Comparison of ENCODE assay signal across 1 cellular context in the genomic region with DNA sequence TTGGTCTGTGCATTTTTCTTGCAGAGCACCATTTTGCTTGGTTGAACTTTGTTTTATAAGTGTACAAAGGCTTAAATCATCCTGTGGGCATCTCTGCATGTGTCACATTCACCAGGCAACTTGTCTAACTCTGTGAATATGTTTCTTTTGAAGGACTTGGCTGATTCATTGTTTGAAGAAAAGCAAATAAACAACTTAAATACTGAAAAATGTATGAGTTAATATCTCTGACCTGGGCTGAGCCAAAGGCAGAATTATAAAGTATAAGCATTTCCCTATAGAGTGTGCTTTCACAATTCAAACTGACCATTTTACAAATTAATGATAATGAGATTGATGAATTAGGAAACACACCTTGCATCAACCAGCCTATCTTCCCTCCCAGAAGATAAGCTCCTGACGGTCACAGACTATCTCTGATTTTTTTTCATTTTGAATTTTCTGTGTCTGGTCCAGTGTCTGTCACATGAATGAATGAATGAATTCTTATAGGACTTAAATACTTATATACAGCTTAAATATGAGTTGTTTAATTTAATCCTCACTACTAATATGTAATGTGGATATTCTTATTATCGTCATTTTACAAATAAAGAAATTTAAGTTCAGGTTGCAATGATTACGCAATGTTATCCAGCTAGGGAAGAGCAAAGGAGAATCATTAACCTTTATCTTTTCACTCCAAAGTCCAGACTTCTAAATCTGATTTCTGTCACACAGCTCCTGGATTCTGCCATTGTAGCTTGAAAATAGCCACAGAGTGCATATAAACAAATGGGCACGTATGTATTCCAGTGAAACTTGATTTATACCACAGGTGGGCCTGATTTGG.
TF ChIP-seq lines count a peak whose summit lies in the region.

No MANE protein-coding gene starts in this region.

TF ChIP-seq in HepG2, 621 proteins besides CTCF, POLR2A, EP300 and RAD21 (continued from another document):
- TF ChIP-seq NR2F6 (IDR thresholded peaks at IDR 0.05) = peak; percentile 45
- TF ChIP-seq NR2F6 (CRISPR knock-in tag; IDR thresholded peaks at IDR 0.05) = peak; percentile 30; the same call in 1 of the 2 replicates
- TF ChIP-seq ZNF329 (CRISPR knock-in tag; IDR thresholded peaks at IDR 0.05; ENCODE audit: low read depth) = no peak
- peak; percentile 58; the same call in 1 of the 2 replicates for TF ChIP-seq POGZ (CRISPR knock-in tag; IDR thresholded peaks at IDR 0.05)
- no peak for TF ChIP-seq ATF7-NPFF (CRISPR knock-in tag; IDR thresholded peaks at IDR 0.05; ENCODE audit: low read depth)
- peak; percentile 79 for TF ChIP-seq RBFOX2 (IDR thresholded peaks at IDR 0.05; ENCODE audit: low read depth, low read length)
- TF ChIP-seq FOXK1 (CRISPR knock-in tag; IDR thresholded peaks at IDR 0.05; ENCODE audit: borderline replicate concordance, low read depth) = 0 out of 2 replicates have a peak, but pooled peaks have one; percentile 39
- no peak for TF ChIP-seq SETDB1 (CRISPR knock-in tag; IDR thresholded peaks at IDR 0.05; ENCODE audit: borderline replicate concordance)
- peak; percentile 6 for TF ChIP-seq TBL1XR1 (IDR thresholded peaks at IDR 0.05; ENCODE audit: borderline replicate concordance, low read length, partially characterized antibody)
- TF ChIP-seq, protein P1, sequence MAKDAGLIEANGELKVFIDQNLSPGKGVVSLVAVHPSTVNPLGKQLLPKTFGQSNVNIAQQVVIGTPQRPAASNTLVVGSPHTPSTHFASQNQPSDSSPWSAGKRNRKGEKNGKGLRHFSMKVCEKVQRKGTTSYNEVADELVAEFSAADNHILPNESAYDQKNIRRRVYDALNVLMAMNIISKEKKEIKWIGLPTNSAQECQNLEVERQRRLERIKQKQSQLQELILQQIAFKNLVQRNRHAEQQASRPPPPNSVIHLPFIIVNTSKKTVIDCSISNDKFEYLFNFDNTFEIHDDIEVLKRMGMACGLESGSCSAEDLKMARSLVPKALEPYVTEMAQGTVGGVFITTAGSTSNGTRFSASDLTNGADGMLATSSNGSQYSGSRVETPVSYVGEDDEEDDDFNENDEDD (CRISPR knock-in tag; IDR thresholded peaks at IDR 0.05; ENCODE audit: borderline replicate concordance) = no peak
- no peak for TF ChIP-seq SOX6 (IDR thresholded peaks at IDR 0.05)
- peak; percentile 79 for TF ChIP-seq SOX6 (CRISPR knock-in tag; IDR thresholded peaks at IDR 0.05)
- TF ChIP-seq, protein P2, sequence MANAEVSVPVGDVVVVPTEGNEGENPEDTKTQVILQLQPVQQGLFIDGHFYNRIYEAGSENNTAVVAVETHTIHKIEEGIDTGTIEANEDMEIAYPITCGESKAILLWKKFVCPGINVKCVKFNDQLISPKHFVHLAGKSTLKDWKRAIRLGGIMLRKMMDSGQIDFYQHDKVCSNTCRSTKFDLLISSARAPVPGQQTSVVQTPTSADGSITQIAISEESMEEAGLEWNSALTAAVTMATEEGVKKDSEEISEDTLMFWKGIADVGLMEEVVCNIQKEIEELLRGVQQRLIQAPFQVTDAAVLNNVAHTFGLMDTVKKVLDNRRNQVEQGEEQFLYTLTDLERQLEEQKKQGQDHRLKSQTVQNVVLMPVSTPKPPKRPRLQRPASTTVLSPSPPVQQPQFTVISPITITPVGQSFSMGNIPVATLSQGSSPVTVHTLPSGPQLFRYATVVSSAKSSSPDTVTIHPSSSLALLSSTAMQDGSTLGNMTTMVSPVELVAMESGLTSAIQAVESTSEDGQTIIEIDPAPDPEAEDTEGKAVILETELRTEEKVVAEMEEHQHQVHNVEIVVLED (CRISPR knock-in tag; IDR thresholded peaks at IDR 0.05; ENCODE audit: borderline replicate concordance) = peak; percentile 10; the same call in 1 of the 2 replicates
- no peak for TF ChIP-seq SPEN (CRISPR knock-in tag; IDR thresholded peaks at IDR 0.05; ENCODE audit: low read depth)
- TF ChIP-seq, protein P3, sequence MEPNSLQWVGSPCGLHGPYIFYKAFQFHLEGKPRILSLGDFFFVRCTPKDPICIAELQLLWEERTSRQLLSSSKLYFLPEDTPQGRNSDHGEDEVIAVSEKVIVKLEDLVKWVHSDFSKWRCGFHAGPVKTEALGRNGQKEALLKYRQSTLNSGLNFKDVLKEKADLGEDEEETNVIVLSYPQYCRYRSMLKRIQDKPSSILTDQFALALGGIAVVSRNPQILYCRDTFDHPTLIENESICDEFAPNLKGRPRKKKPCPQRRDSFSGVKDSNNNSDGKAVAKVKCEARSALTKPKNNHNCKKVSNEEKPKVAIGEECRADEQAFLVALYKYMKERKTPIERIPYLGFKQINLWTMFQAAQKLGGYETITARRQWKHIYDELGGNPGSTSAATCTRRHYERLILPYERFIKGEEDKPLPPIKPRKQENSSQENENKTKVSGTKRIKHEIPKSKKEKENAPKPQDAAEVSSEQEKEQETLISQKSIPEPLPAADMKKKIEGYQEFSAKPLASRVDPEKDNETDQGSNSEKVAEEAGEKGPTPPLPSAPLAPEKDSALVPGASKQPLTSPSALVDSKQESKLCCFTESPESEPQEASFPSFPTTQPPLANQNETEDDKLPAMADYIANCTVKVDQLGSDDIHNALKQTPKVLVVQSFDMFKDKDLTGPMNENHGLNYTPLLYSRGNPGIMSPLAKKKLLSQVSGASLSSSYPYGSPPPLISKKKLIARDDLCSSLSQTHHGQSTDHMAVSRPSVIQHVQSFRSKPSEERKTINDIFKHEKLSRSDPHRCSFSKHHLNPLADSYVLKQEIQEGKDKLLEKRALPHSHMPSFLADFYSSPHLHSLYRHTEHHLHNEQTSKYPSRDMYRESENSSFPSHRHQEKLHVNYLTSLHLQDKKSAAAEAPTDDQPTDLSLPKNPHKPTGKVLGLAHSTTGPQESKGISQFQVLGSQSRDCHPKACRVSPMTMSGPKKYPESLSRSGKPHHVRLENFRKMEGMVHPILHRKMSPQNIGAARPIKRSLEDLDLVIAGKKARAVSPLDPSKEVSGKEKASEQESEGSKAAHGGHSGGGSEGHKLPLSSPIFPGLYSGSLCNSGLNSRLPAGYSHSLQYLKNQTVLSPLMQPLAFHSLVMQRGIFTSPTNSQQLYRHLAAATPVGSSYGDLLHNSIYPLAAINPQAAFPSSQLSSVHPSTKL (CRISPR knock-in tag; IDR thresholded peaks at IDR 0.05) = peak; percentile 91
- TF ChIP-seq, protein P4, sequence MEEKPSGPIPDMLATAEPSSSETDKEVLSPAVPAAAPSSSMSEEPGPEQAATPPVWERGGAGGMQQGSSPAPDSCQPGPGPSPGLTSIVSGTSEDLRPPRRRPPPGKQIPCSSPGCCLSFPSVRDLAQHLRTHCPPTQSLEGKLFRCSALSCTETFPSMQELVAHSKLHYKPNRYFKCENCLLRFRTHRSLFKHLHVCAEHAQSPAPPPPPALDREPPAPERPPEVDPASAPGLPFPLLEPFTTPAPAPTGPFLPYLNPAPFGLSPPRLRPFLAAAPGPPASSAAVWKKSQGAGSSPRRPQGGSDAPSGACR (CRISPR knock-in tag; IDR thresholded peaks at IDR 0.05) = 0 out of 2 replicates have a peak, but pooled peaks have one; percentile 28
- TF ChIP-seq IKZF4 (CRISPR knock-in tag; IDR thresholded peaks at IDR 0.05; ENCODE audit: borderline replicate concordance, low read depth, not compliant biosample characterization) = no peak
- peak; percentile 40; the same call in 1 of the 2 replicates for TF ChIP-seq ZNF205 (CRISPR knock-in tag; IDR thresholded peaks at IDR 0.05)
- TF ChIP-seq THAP11 (CRISPR knock-in tag; IDR thresholded peaks at IDR 0.05) = peak; percentile 22; the same call in 1 of the 2 replicates
- TF ChIP-seq HOXD1 (CRISPR knock-in tag; IDR thresholded peaks at IDR 0.05) = no peak
- 0 out of 4 replicates have a peak, but pooled peaks of 1 of the 2 experiments have one; percentile 14 for TF ChIP-seq KLF16 (CRISPR knock-in tag; IDR thresholded peaks at IDR 0.05)
